In genomic region chr10:86611386-86611785, GRCh38 we compare ENCODE assay signal across 1 cellular context.
TF ChIP-seq lines count a peak whose summit lies in the region.

No MANE protein-coding gene starts in this region.

TF ChIP-seq in K562, 482 proteins besides CTCF, POLR2A, EP300 and RAD21 (continued from another document):
- TF ChIP-seq ARID3A (IDR thresholded peaks at IDR 0.05; ENCODE audit: borderline replicate concordance, low read depth, low read length) = no peak
- TF ChIP-seq, protein P1, sequence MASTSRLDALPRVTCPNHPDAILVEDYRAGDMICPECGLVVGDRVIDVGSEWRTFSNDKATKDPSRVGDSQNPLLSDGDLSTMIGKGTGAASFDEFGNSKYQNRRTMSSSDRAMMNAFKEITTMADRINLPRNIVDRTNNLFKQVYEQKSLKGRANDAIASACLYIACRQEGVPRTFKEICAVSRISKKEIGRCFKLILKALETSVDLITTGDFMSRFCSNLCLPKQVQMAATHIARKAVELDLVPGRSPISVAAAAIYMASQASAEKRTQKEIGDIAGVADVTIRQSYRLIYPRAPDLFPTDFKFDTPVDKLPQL (IDR thresholded peaks at IDR 0.05; ENCODE audit: extremely low read depth, insufficient read length) = no peak
- no peak for TF ChIP-seq CCNT2 (IDR thresholded peaks at IDR 0.05; ENCODE audit: borderline replicate concordance, extremely low read depth, insufficient read length, low read depth, low read length)
- TF ChIP-seq, protein P2, sequence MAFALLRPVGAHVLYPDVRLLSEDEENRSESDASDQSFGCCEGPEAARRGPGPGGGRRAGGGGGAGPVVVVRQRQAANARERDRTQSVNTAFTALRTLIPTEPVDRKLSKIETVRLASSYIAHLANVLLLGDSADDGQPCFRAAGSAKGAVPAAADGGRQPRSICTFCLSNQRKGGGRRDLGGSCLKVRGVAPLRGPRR (CRISPR knock-in tag; IDR thresholded peaks at IDR 0.05) = no peak
TF ChIP-seq in K562: peak in this region for 0.
